Comparison of ENCODE assay signal across 8 cellular contexts in the genomic region with DNA sequence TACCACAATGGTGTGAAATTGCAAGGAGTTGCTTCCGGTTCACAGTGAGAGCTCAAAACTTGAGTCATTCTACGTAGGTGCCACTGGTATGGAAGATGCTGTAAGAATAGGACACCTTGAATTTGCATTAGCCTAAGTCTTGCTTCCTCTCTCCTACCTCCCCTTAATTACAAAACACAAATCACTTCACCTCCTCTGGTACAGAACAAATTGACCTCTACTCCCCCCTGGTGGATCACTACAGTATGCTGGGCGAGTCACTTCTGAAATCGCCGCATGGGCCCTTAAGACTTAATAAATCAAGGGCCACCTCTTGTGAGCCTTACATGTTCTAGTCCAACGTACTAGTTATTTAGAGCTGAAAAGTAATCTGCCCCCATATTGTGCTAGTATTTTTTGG.
DNase-seq lines count a peak whose midpoint lies in the region; ATAC-seq and TF ChIP-seq lines count a peak whose summit lies in the region.

No MANE protein-coding gene starts in this region.

- H3K4me1 Mint-ChIP-seq in glutamatergic neuron (ENCODE audit: low read depth, unreplicated experiment) = no peaks in the 10 kb centered on the region
- no peaks in the 10 kb centered on the region for H3K4me1 Mint-ChIP-seq in type B pancreatic cell (ENCODE audit: unreplicated experiment)

- peak; percentile 86 for ATAC-seq in GM19455 (IDR thresholded peaks at IDR 0.05; ENCODE audit: unreplicated experiment)
- ATAC-seq in HG03439 (IDR thresholded peaks at IDR 0.05; ENCODE audit: unreplicated experiment) = peak; percentile 76

- DNase-seq in SIG-M5 treated with dmso at 0.1 percent for 504 hours (lab: John Stamatoyannopoulos, UW; ENCODE audit: unreplicated experiment) (peak; percentile 41), SIG-M5 (lab: John Stamatoyannopoulos, UW) (no peak), SK-MEL-5 (ENCODE audit: low read depth, low spot score) (peak; percentile 62), glutamatergic neuron (peak; percentile 31), type B pancreatic cell (ENCODE audit: extremely low spot score, unreplicated experiment) (no peak), posterior vena cava (ENCODE audit: low spot score) (no peak)

- H3K36me3 Mint-ChIP-seq in glutamatergic neuron (ENCODE audit: unreplicated experiment) (no peaks in the 10 kb centered on the region), type B pancreatic cell (no peaks in the 10 kb centered on the region)

- TF ChIP-seq CTCF in glutamatergic neuron (IDR thresholded peaks at IDR 0.05; ENCODE audit: partially characterized antibody, unreplicated experiment) (peak; percentile 74), type B pancreatic cell (conservative IDR thresholded peaks at IDR 0.05) (peak; percentile 74)

- H3K4me3 Mint-ChIP-seq in glutamatergic neuron (ENCODE audit: unreplicated experiment) (no peak overlapping the region), type B pancreatic cell (no peak overlapping the region)

- intact Hi-C loops in posterior vena cava (cut with DNase I) = no loop called here

- H3K27ac Mint-ChIP-seq in glutamatergic neuron (ENCODE audit: unreplicated experiment) (no peak overlapping the region), type B pancreatic cell (no peak overlapping the region)

- in situ Hi-C loops in SK-MEL-5 (cut with HindIII; ENCODE audit: low pct_unique_long_range_greater_than_20kb, low sequenced_read_pairs) = no loop called here

- H3K27me3 Mint-ChIP-seq in glutamatergic neuron (ENCODE audit: unreplicated experiment) (no peaks in the 10 kb centered on the region), type B pancreatic cell (peaks cover 3% of the 10 kb centered on the region)

- H3K9me3 Mint-ChIP-seq in glutamatergic neuron (ENCODE audit: unreplicated experiment) (no peaks in the 10 kb centered on the region), type B pancreatic cell (no peaks in the 10 kb centered on the region)

Comparison
In these comparisons a context has a peak if more than half of its experiments do, and no peak if none do; other contexts are left out.
1. DNase-seq: peak in SIG-M5 treated with dmso at 0.1 percent for 504 hours (single experiment), SK-MEL-5 (single experiment) and glutamatergic neuron (single experiment); none in SIG-M5 (single experiment), type B pancreatic cell (single experiment) and posterior vena cava (single experiment).